In the genomic region with DNA sequence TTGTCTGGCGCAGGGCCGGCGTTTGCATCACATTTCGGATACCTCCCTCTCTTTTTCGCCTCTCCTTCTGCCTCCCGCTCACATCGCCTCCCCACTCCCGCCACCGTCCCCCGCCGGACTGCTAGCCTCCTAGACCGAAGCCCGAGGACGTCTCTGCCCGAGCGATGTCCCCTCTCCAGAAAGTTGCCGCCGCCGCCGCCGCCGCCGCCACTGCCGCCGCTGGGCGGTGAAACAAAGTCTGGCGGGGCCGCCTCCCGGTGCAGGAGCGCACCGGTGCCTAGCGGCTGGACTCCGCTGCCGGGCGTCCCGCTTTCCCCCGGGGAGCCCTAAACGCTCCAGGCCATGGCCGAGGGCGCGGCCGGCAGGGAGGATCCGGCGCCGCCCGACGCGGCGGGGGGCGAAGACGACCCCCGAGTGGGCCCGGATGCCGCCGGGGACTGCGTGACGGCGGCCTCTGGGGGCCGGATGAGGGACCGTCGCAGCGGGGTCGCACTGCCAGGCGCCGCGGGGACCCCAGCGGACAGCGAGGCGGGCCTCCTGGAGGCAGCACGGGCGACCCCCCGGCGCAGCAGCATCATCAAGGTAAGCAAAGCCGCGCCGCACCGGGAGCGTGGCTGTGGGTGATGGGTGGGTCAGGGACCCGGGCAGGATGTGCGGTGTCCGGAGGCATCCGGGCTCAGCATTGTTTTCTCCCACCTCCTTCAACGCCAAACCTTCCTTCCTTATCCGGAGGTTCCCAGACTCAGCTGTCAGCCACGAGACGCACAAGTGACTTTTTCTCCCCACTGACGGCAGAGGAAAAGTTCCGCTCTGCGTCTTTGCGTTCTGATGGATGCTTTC, we compare ENCODE assay signal across 8 cellular contexts.
DNase-seq lines count a peak whose midpoint lies in the region; ATAC-seq lines count a peak whose summit lies in the region.

No MANE protein-coding gene starts in this region.

- DNase-seq in NCI-H1417 (lab: John Stamatoyannopoulos, UW) (peak; percentile 5 to 69 (median 68)), NCI-H1417 treated with DMSO at 0.1 percent for 48 hours (lab: John Stamatoyannopoulos, UW) (no peak), T-helper 2 cell (peak; percentile 3 to 56 (median 14)), left kidney (ENCODE audit: low read depth, low spot score) (peak; percentile 67)
- DNase-seq in central memory CD4-positive, alpha-beta T cell: peak; percentile 9
- peak; percentile 26 for DNase-seq in stimulated activated CD8-positive, alpha-beta memory T cell treated with anti-CD3 and anti-CD28 coated beads, Interleukin-4, amount 100 ng/mL, for 24 hours (ENCODE audit: low read depth)

- ATAC-seq in HG02970 (IDR thresholded peaks at IDR 0.05; ENCODE audit: low FRiP score, unreplicated experiment) (peak; percentile 23), HG03378 (IDR thresholded peaks at IDR 0.05; ENCODE audit: unreplicated experiment) (no peak)
